ENCODE assay signal across 15 cellular contexts in the genomic region with DNA sequence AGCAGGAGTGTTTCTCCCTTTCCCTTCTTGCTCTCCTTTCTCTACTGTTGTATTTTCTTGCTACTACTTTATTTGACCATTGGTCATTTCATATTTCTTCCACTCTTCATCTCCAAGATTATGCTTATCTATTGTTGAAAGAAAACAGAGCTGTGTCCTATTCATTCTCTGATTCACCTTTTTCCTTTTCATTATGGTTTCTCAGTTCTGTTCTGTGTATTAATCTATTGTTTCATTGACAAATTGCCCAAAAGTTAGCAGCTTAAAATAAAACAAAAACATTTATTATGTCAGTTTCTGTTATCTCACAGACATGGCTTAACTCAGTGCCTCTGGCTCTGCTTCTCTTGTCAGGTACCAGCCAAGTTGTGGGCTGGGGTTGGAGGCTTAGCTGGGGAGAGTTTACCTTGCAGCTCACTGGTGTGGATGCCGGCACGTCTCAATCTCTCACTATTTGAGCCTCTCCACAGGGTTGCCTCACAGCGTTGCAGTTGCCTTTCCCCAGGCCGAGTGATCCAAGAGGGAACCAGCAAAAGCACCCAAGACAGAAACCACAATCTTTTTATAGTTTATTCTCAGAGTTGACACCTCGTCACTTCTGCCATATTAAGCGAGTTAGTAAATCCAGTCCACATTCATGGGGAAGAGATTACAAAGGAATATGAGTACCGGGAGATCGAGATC. TPM values are rescaled to one million over a fixed set of nuclear protein-coding genes. Genes with fewer than 3 reads are reported as not detected.
A peak's percentile ranks its signal among the peaks of the same experiment; 100 is the strongest.
DNase-seq lines count a peak whose midpoint lies in the region; TF ChIP-seq lines count a peak whose summit lies in the region.
"Had no signal": no experiment of that assay in that cellular context is flagged by ENCODE, and none has a peak within 500 bp of the region (broad histone marks: within the 10 kb centered on the region; RNA-seq: fewer than 3 reads in every experiment).

No MANE protein-coding gene starts in this region.

- no peak overlapping the region for H2AFZ ChIP-seq in SK-N-SH (ENCODE audit: low read depth)
- H2AFZ ChIP-seq: PC-9 had no signal

- no TSS peak for BruUV-seq in A673 (replicated peaks; lab: Mats Ljungman, UMichigan)

- H4K20me1 ChIP-seq in SK-N-SH (ENCODE audit: insufficient read depth), result no peaks in the 10 kb centered on the region
- H4K20me1 ChIP-seq: BLaER1 had no signal

- H3K9ac ChIP-seq in SK-N-SH, result no peak overlapping the region
- H3K9ac ChIP-seq: BLaER1 had no signal

- no peak overlapping the region for H3K4me2 ChIP-seq in SK-N-SH
- H3K4me2 ChIP-seq: BLaER1, PC-9 had no signal

- no peaks in the 10 kb centered on the region for H3K79me2 ChIP-seq in SK-N-SH (ENCODE audit: insufficient read depth)

- CTCF ChIA-PET in SK-N-SH (lab: Yijun Ruan, JAX), result interaction anchor here (1.3 to 2.6 kb wide), 2 partner anchors 82 to 103 kb away, joined by 3 to 10 read pairs; no protein-coding TSS in a partner anchor
- CTCF ChIA-PET in A673 (lab: Charles Lee), result no interaction called here

- 0 out of 4 replicates have a peak, but pooled peaks of 1 of the 2 experiments have one; percentile 25 for TF ChIP-seq EP300 in SK-N-SH (IDR thresholded peaks at IDR 0.05; ENCODE audit: borderline replicate concordance in 1 of 2, low read depth in 1 of 2, low read length in 1 of 2)

- H3K27me3 ChIP-seq in SK-N-SH (ENCODE audit: insufficient read depth), result no peaks in the 10 kb centered on the region
- no peaks in the 10 kb centered on the region for H3K27me3 ChIP-seq in thyroid gland
- H3K27me3 ChIP-seq in A673 (replicated peaks; ENCODE audit: insufficient read depth, low read depth, low read length, poor library complexity), result no peaks in the 10 kb centered on the region
- H3K27me3 ChIP-seq in H7 (ENCODE audit: control insufficient read depth, insufficient read depth, low read length), result no peaks in the 10 kb centered on the region
- H3K27me3 ChIP-seq: BLaER1 had no signal

- POLR2A ChIA-PET in SK-N-SH (lab: Yijun Ruan, JAX), result no interaction called here
- POLR2A ChIA-PET in A673 (lab: Charles Lee; ENCODE audit: low non-redundant PET), result no interaction called here

- TF ChIP-seq POLR2A in thyroid gland (IDR thresholded peaks at IDR 0.05), result no peak

- intact Hi-C loops in thyroid gland (cut with DNase I) (no loop called here), A673 (cut with micrococcal nuclease; ENCODE audit: unreplicated experiment) (no loop called here)

- no peaks in the 10 kb centered on the region for H3K9me2 ChIP-seq in SK-N-SH

- peaks cover 13% of the 10 kb centered on the region; the same call in 1 of the 2 replicates for H3K9me3 ChIP-seq in SK-N-SH
- no peaks in the 10 kb centered on the region for H3K9me3 ChIP-seq in thyroid gland
- H3K9me3 ChIP-seq in A673 (ENCODE audit: low read depth, low read length, poor library complexity, severe bottlenecking), result peaks cover 9% of the 10 kb centered on the region

- no peak for TF ChIP-seq RAD21 in SK-N-SH (IDR thresholded peaks at IDR 0.05; ENCODE audit: low read length)

- no peak overlapping the region for H3K4me3 ChIP-seq in SK-N-SH (ENCODE audit: low read depth in 2 of 2, low read length in 1 of 2)
- H3K4me3 ChIP-seq in thyroid gland (replicated peaks in 1 of 3), result no peak overlapping the region
- no peak overlapping the region for H3K4me3 ChIP-seq in A673 (ENCODE audit: low read depth, low read length, poor library complexity, severe bottlenecking)
- H3K4me3 ChIP-seq in H7 (ENCODE audit: insufficient read depth, low read depth, low read length), result no peak overlapping the region
- H3K4me3 ChIP-seq: BLaER1, PC-9 had no signal

- H3K36me3 ChIP-seq in SK-N-SH (replicated peaks in 1 of 2; ENCODE audit: control insufficient read depth in 1 of 2, insufficient read depth in 2 of 2, low read length in 1 of 2), result peaks cover 0 to 10% of the 10 kb centered on the region in 2 experiments
- H3K36me3 ChIP-seq in thyroid gland, result no peaks in the 10 kb centered on the region
- peaks cover 3% of the 10 kb centered on the region for H3K36me3 ChIP-seq in A673 (ENCODE audit: insufficient read depth, low read length, poor library complexity, severe bottlenecking)
- no peaks in the 10 kb centered on the region; the same call in 1 of the 2 replicates for H3K36me3 ChIP-seq in H7 (replicated peaks; ENCODE audit: control insufficient read depth, insufficient read depth, low read length)

- DNase-seq in SK-N-SH (no peak), myocyte (ENCODE audit: low read depth) (peak; percentile 70), thyroid gland (no peak), A673 (ENCODE audit: low spot score) (no peak), epidermal melanocyte (ENCODE audit: insufficient read length, low spot score) (no peak), H7 (no peak)
- DNase-seq: activated B cell treated with CpG ODN at 0.5 μM for 24 hours; activated naive CD4-positive, alpha-beta T cell treated with anti-CD3 and anti-CD28 coated beads for 36 hours; head of caudate nucleus; Karpas-422; NCI-H1694 treated with DMSO at 0.1 percent for 48 hours; NCI-H510A treated with DMSO at 0.1 percent for 48 hours; PC-9 had no signal

- H3K4me1 ChIP-seq in SK-N-SH (ENCODE audit: control insufficient read depth in 1 of 2, insufficient read depth in 2 of 2, low read depth in 1 of 2, low read length in 1 of 2), result peaks cover 0 to 12% of the 10 kb centered on the region in 2 experiments; a peak in 2 of 4 replicates
- H3K4me1 ChIP-seq in thyroid gland, result peaks cover 0 to 8% of the 10 kb centered on the region in 2 donors
- no peaks in the 10 kb centered on the region for H3K4me1 ChIP-seq in A673 (ENCODE audit: insufficient read depth, low read length, poor library complexity, severe bottlenecking)
- H3K4me1 ChIP-seq: BLaER1 had no signal

- 97% methylated on average over 8 of the region's 8 CpGs for WGBS in SK-N-SH (ENCODE audit: low lambda C conversion rate)
- WGBS in thyroid gland, 2 donors, result 82 to 85% methylated on average over 8 of the region's 8 CpGs

- H3K27ac ChIP-seq in SK-N-SH (ENCODE audit: low read depth in 2 of 2, low read length in 1 of 2), result no peak overlapping the region
- peak overlapping the region; percentile 32 for H3K27ac ChIP-seq in cingulate gyrus (ENCODE audit: low read depth, low read length)
- peak overlapping the region in 2 of 3 donors; percentile 38 to 40 for H3K27ac ChIP-seq in thyroid gland
- no peak overlapping the region for H3K27ac ChIP-seq in A673 (ENCODE audit: low read depth, low read length, poor library complexity, severe bottlenecking)
- H3K27ac ChIP-seq: BLaER1, PC-9 had no signal

- H3F3A ChIP-seq in SK-N-SH (replicated peaks; ENCODE audit: insufficient read depth), result no peaks in the 10 kb centered on the region

- TF ChIP-seq CTCF in SK-N-SH (IDR thresholded peaks at IDR 0.05) (no peak), thyroid gland (IDR thresholded peaks at IDR 0.05) (no peak), A673 (conservative IDR thresholded peaks at IDR 0.05; ENCODE audit: low read depth, low read length) (no peak)

TF ChIP-seq in SK-N-SH, 30 proteins besides CTCF, POLR2A, EP300 and RAD21:
- TF ChIP-seq MXI1 (IDR thresholded peaks at IDR 0.05; ENCODE audit: low read depth, low read length), result no peak
- no peak for TF ChIP-seq ELF1 (IDR thresholded peaks at IDR 0.05)
- TF ChIP-seq, protein P1, sequence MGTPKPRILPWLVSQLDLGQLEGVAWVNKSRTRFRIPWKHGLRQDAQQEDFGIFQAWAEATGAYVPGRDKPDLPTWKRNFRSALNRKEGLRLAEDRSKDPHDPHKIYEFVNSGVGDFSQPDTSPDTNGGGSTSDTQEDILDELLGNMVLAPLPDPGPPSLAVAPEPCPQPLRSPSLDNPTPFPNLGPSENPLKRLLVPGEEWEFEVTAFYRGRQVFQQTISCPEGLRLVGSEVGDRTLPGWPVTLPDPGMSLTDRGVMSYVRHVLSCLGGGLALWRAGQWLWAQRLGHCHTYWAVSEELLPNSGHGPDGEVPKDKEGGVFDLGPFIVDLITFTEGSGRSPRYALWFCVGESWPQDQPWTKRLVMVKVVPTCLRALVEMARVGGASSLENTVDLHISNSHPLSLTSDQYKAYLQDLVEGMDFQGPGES (IDR thresholded peaks at IDR 0.05; ENCODE audit: low read depth, low read length), result no peak
- TF ChIP-seq GATA2 (CRISPR knock-in tag; IDR thresholded peaks at IDR 0.05), result 0 out of 2 replicates have a peak, but pooled peaks have one; percentile 25
- peak; percentile 39 for TF ChIP-seq TCF12 (IDR thresholded peaks at IDR 0.05)

RNA-seq across cellular contexts. Expression of a gene that starts 36.9 kb away (rescaled TPM):
- polyA plus RNA-seq in SK-N-SH (2012; rRNA removed), result 26.8 and 35.9 TPM in 2 replicates
- polyA plus RNA-seq in SK-N-SH (2012; cell fraction: cytosol; rRNA removed), result 32.0 and 36.4 TPM in 2 replicates
- polyA plus RNA-seq in SK-N-SH (2012; cell fraction: nucleus; rRNA removed), result 10.0 and 30.0 TPM in 2 replicates
- 10.8 and 14.4 TPM in 2 replicates for total RNA-seq in myocyte
- polyA plus RNA-seq in myocyte (2012), result 20.3 TPM
- 10 to 100 TPM in 3 of 4 donors, 1 to 10 TPM in 1; 4.4 to 17.7 (median 13.2) TPM for total RNA-seq in thyroid gland
- total RNA-seq in A673 (2021), result 3.4 and 4.3 TPM in 2 replicates
- 0.07 and 0.30 TPM in 2 replicates for total RNA-seq in H7 (2014; rRNA removed; shearing (Covaris generic))

Comparison
In these comparisons a context has a peak if more than half of its experiments do, and no peak if none do; other contexts are left out.
1. H3K27ac ChIP-seq: peak in cingulate gyrus (single experiment) and thyroid gland (2 of 3); none in SK-N-SH (0 of 2) and A673 (single experiment).